ENCODE assay signal across 30 cellular contexts in genomic region chr6:151670116-151670515, GRCh38.
"Had no signal": no experiment of that assay in that cellular context is flagged by ENCODE, and none has a peak within 500 bp of the region (broad histone marks: within the 10 kb centered on the region; RNA-seq: fewer than 3 reads in every experiment).

No MANE protein-coding gene starts in this region.

- H3K27me3 Mint-ChIP-seq: progenitor cell of endocrine pancreas; stimulated activated memory B cell treated with anti-CD40 and anti-IgM and Interleukin-4, amounts not matched to agents 10 μg/mL and 1 μg/mL and 100 μg/mL, for 72 hours; type B pancreatic cell had no signal

- H3K27me3 ChIP-seq: neural progenitor cell, ovary, spleen, suprapubic skin, testis, tibial artery, transverse colon, upper lobe of right lung, uterus had no signal

- ATAC-seq: natural killer cell; stimulated activated memory B cell treated with anti-CD40 and anti-IgM and Interleukin-4, amounts not matched to agents 10 μg/mL and 1 μg/mL and 100 μg/mL, for 72 hours; stimulated activated naive CD8-positive, alpha-beta T cell treated with anti-CD3 and anti-CD28 coated beads, Interleukin-15, amount 100 ng/mL, for 72 hours; stimulated activated naive CD8-positive, alpha-beta T cell treated with anti-CD3 and anti-CD28 coated beads, Interleukin-15, Interleukin-2, amounts not matched to agents 100 U/mL and 50 U/mL, for 24 hours; upper lobe of right lung had no signal

- H3K4me1 ChIP-seq: neural progenitor cell, parathyroid adenoma, testis, upper lobe of right lung, uterus had no signal

- DNase-seq: natural killer cell; occipital lobe; ovary; posterior cingulate gyrus; psoas muscle; right cardiac atrium; spleen; stimulated activated CD4-positive, alpha-beta T cell treated with anti-CD3 and anti-CD28 coated beads, Interleukin-12 subunit alpha, Interleukin-12 subunit beta, amount 100 ng/mL, for 4 hours; stimulated activated CD4-positive, alpha-beta T cell treated with anti-CD3 and anti-CD28 coated beads, Interleukin-1b, Interleukin-23, amount 100 ng/mL, for 48 hours; stimulated activated CD4-positive, alpha-beta T cell treated with anti-CD3 and anti-CD28 coated beads, Interleukin-4, amount 100 ng/mL, for 1 hour; stimulated activated CD4-positive, alpha-beta T cell treated with anti-CD3 and anti-CD28 coated beads, Interleukin-4, amount 100 ng/mL, for 4 hours; stimulated activated CD8-positive, alpha-beta memory T cell treated with anti-CD3 and anti-CD28 coated beads, Interleukin-4, amount 100 ng/mL, for 48 hours; stimulated activated naive CD4-positive, alpha-beta T cell; stimulated activated naive CD8-positive, alpha-beta T cell treated with anti-CD3 and anti-CD28 coated beads, Interleukin-15, amount 100 ng/mL, for 72 hours; stimulated activated naive CD8-positive, alpha-beta T cell treated with anti-CD3 and anti-CD28 coated beads, Interleukin-15, Interleukin-2, amounts not matched to agents 100 U/mL and 50 U/mL, for 24 hours; substantia nigra; testis; tibial artery; transverse colon; upper lobe of right lung; uterus had no signal

- H2AFZ ChIP-seq: neural progenitor cell, parathyroid adenoma had no signal

- H3K9me3 ChIP-seq: ovary, psoas muscle, spleen, suprapubic skin, testis, tibial artery, transverse colon, upper lobe of right lung, uterus had no signal

- H3K9me3 Mint-ChIP-seq: stimulated activated naive CD8-positive, alpha-beta T cell treated with anti-CD3 and anti-CD28 coated beads, Interleukin-15, amount 100 ng/mL, for 72 hours; type B pancreatic cell had no signal

- H3K9ac ChIP-seq: neural progenitor cell, parathyroid adenoma had no signal

- H3K36me3 ChIP-seq: neural progenitor cell, ovary, spleen, suprapubic skin, tibial artery, transverse colon, upper lobe of right lung, uterus had no signal

- H3K27ac ChIP-seq: neural progenitor cell, ovary, parathyroid adenoma, psoas muscle, skin epidermis, spleen, suprapubic skin, testis, tibial artery, transverse colon, upper lobe of right lung had no signal

- H3K4me3 ChIP-seq: neural progenitor cell, ovary, psoas muscle, skin epidermis, smooth muscle cell, spleen, suprapubic skin, testis, tibial artery, transverse colon, upper lobe of right lung, uterus had no signal

- H3K36me3 Mint-ChIP-seq: natural killer cell; neural progenitor cell; stimulated activated memory B cell treated with anti-CD40 and anti-IgM and Interleukin-4, amounts not matched to agents 10 μg/mL and 1 μg/mL and 100 μg/mL, for 72 hours; type B pancreatic cell had no signal

- H3K4me2 ChIP-seq: neural progenitor cell, smooth muscle cell had no signal

- H3K79me2 ChIP-seq: parathyroid adenoma had no signal

- H3K4me3 Mint-ChIP-seq: natural killer cell; nephron; neural progenitor cell; stimulated activated memory B cell treated with anti-CD40 and anti-IgM and Interleukin-4, amounts not matched to agents 10 μg/mL and 1 μg/mL and 100 μg/mL, for 72 hours; stimulated activated naive CD8-positive, alpha-beta T cell treated with anti-CD3 and anti-CD28 coated beads, Interleukin-15, amount 100 ng/mL, for 72 hours; type B pancreatic cell had no signal

- H3K27ac Mint-ChIP-seq: natural killer cell; nephron; neural progenitor cell; stimulated activated memory B cell treated with anti-CD40 and anti-IgM and Interleukin-4, amounts not matched to agents 10 μg/mL and 1 μg/mL and 100 μg/mL, for 72 hours; stimulated activated naive CD8-positive, alpha-beta T cell treated with anti-CD3 and anti-CD28 coated beads, Interleukin-15, amount 100 ng/mL, for 72 hours; type B pancreatic cell had no signal

- H3K4me1 Mint-ChIP-seq: natural killer cell; nephron; neural progenitor cell; stimulated activated memory B cell treated with anti-CD40 and anti-IgM and Interleukin-4, amounts not matched to agents 10 μg/mL and 1 μg/mL and 100 μg/mL, for 72 hours; stimulated activated naive CD8-positive, alpha-beta T cell treated with anti-CD3 and anti-CD28 coated beads, Interleukin-15, amount 100 ng/mL, for 72 hours had no signal
